20 cellular contexts compared by ENCODE assay signal in genomic region chr7:109641445-109641844, GRCh38.
"Had no signal": no experiment of that assay in that cellular context is flagged by ENCODE, and none has a peak within 500 bp of the region (broad histone marks: within the 10 kb centered on the region; RNA-seq: fewer than 3 reads in every experiment).

No MANE protein-coding gene starts in this region.

- H3K27ac ChIP-seq: ascending aorta, esophagus squamous epithelium, hepatocyte, prostate gland, skin epidermis, upper lobe of right lung had no signal

- H3K27me3 ChIP-seq: ascending aorta, esophagus squamous epithelium, hepatocyte, upper lobe of right lung had no signal

- H3K4me3 ChIP-seq: ascending aorta, esophagus squamous epithelium, hepatocyte, prostate gland, skin epidermis, upper lobe of right lung had no signal

- H3K9me3 ChIP-seq: ascending aorta, esophagus squamous epithelium, prostate gland, upper lobe of right lung had no signal

- H3K79me2 ChIP-seq: hepatocyte had no signal

- H2AFZ ChIP-seq: hepatocyte had no signal

- H3K4me1 ChIP-seq: ascending aorta, esophagus squamous epithelium, prostate gland, upper lobe of right lung had no signal

- H3K36me3 ChIP-seq: ascending aorta, esophagus squamous epithelium, prostate gland, upper lobe of right lung had no signal

- H3K4me2 ChIP-seq: hepatocyte had no signal

- FAIRE-seq: islet of Langerhans had no signal

- DNase-seq: activated B cell treated with CpG ODN at 0.5 μM for 24 hours; activated CD4-positive, alpha-beta T cell treated with anti-CD3 and anti-CD28 coated beads, Interleukin-2, amount 10 ng/mL, durations not matched to agents 7 days and 5 days; activated CD8-positive, alpha-beta memory T cell treated with anti-CD3 and anti-CD28 coated beads, Interleukin-2, amount 50 U/mL, for 4 hours; activated effector memory CD4-positive, alpha-beta T cell treated with anti-CD3 and anti-CD28 coated beads, Interleukin-2, amount 50 U/mL, for 16 hours; activated naive CD4-positive, alpha-beta T cell treated with anti-CD3 and anti-CD28 coated beads, Interleukin-2, amount 50 U/mL, for 16 hours; activated T-cell treated with anti-CD3 and anti-CD28 coated beads, Interleukin-2, amount 50 U/mL, for 72 hours; cortex of kidney; effector CD4-positive, alpha-beta T cell; esophagus squamous epithelium; left cardiac atrium; naive thymus-derived CD8-positive, alpha-beta T cell; right cardiac atrium; stimulated activated CD4-positive, alpha-beta T cell treated with anti-CD3 and anti-CD28 coated beads, Interleukin-4, amount 100 ng/mL, for 24 hours; SW 1271; upper lobe of right lung had no signal
